In the genomic region with DNA sequence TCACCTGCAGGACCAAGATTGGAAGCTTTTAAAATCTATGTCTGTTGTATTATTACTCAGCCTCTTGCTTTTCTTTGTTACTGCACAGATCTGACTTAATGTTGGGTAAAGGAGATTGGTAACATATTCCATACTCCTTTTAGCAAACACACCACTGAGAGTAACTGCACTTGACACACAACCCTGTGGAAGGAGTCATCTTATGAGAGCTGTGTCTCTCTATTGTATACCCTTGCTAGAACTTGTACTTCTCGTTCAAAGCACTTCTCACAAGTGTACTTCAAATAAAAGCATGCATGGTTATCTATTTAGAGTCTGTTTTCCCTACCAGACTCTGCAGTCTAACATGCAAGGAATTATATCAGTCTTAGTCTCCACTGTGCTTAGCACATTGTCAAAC, we compare ENCODE assay signal across 27 cellular contexts.
"Had no signal": no experiment of that assay in that cellular context is flagged by ENCODE, and none has a peak within 500 bp of the region (broad histone marks: within the 10 kb centered on the region; RNA-seq: fewer than 3 reads in every experiment).

No MANE protein-coding gene starts in this region.

- DNase-seq: activated B cell treated with CpG ODN at 0.5 μM for 24 hours; activated CD4-positive, alpha-beta T cell treated with anti-CD3 and anti-CD28 coated beads for 1 hour; activated CD4-positive, alpha-beta T cell treated with anti-CD3 and anti-CD28 coated beads, Interleukin-2, amount 10 ng/mL, durations not matched to agents 24 days and 14 days; activated CD4-positive, alpha-beta T cell treated with anti-CD3 and anti-CD28 coated beads, Interleukin-2, amount 50 U/mL, for 48 hours; activated CD8-positive, alpha-beta memory T cell treated with anti-CD3 and anti-CD28 coated beads, Interleukin-2, amount 10 ng/mL, durations not matched to agents 7 days and 5 days; activated effector memory CD4-positive, alpha-beta T cell treated with Interleukin-2 at 50 U/mL for 16 hours; activated naive CD4-positive, alpha-beta T cell; activated T-cell treated with anti-CD3 and anti-CD28 coated beads, Interleukin-2, amount 50 U/mL, for 24 hours; aorta; caudate nucleus; Kasumi-1; KBM-7; NCI-H1105 treated with DMSO at 0.1 percent for 48 hours; NCI-H1436 treated with DMSO at 0.1 percent for 48 hours; NCI-H2029; NCI-H2171 treated with DMSO at 0.1 percent for 48 hours; NCI-H226; NCI-H524 treated with DMSO at 0.1 percent for 48 hours; NCI-H748 treated with DMSO at 0.1 percent for 48 hours; RPMI8226; T-cell; T-helper 2 cell; T1000 had no signal

- H3K4me1 ChIP-seq: breast epithelium had no signal

- H3K36me3 ChIP-seq: breast epithelium had no signal

- H3K4me3 ChIP-seq: breast epithelium, SK-N-MC had no signal

- H3K27me3 ChIP-seq: breast epithelium had no signal

- ATAC-seq: activated CD8-positive, alpha-beta memory T cell treated with anti-CD3 and anti-CD28 coated beads, Interleukin-2, amount 10 ng/mL, durations not matched to agents 7 days and 5 days; Panc1; Right ventricle myocardium inferior; T-cell had no signal

- H3K27ac ChIP-seq: breast epithelium, SK-N-MC had no signal

- H3K9me3 ChIP-seq: breast epithelium had no signal
